ENCODE assay signal across 8 cellular contexts in the genomic region with DNA sequence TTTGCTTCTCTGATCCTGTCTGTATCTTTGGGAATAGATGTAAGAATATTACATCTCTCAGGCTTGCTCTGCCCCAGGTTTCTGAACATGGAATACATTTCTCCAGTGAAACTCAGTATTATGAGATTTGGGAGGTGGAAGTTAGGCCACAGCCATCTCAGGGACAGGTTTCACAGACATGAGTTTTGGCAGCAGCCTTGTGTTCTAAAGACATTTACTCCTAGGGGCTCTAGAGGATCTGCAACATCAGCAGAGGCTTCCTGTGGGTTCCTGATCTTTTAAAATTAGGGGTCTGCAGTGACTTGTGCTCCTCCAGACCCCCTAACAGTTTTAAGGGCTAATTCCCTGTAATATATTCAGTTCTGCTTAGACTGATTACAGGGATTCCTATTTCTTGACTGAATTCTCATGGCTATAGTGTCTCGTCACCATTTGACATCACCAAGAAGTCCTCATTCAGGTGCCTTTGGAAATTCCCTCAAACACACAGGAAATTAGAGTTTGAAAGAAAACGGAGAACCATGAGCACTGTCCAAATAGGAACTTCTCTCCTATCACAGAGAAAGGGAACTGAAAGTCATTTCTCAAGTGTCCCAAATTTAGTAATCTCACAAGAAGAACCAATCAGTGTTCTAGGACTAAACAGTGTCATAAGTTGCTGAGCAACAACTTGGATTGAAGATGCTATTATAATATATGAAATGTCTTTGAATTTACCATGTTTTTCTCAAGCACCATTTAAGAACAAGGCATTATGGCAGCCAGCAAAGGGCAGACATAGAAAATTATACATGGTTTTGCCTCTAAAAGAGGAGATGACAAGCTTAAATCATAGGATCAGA. TPM values are rescaled to one million over a fixed set of nuclear protein-coding genes. Genes with fewer than 3 reads are reported as not detected.
A peak's percentile ranks its signal among the peaks of the same experiment; 100 is the strongest.
DNase-seq lines count a peak whose midpoint lies in the region; ATAC-seq and TF ChIP-seq lines count a peak whose summit lies in the region.

No MANE protein-coding gene starts in this region.

- no peak overlapping the region for H3K27ac ChIP-seq in vagina

- no peaks in the 10 kb centered on the region for H3K27me3 Mint-ChIP-seq in central memory CD8-positive, alpha-beta T cell

- H3K4me1 Mint-ChIP-seq in central memory CD8-positive, alpha-beta T cell: peaks cover 22% of the 10 kb centered on the region

- TF ChIP-seq POLR2A in vagina (IDR thresholded peaks at IDR 0.05): no peak

- H3K27me3 ChIP-seq in vagina: no peaks in the 10 kb centered on the region

- ATAC-seq in Right ventricle myocardium inferior (peak; percentile 54), HG03432 (IDR thresholded peaks at IDR 0.05; ENCODE audit: unreplicated experiment) (peak; percentile 71), sciatic nerve (peak; percentile 79)
- peak; percentile 64 for ATAC-seq in central memory CD8-positive, alpha-beta T cell (replicated peaks; ENCODE audit: extremely low read depth, poor library complexity, severe bottlenecking)

- no peaks in the 10 kb centered on the region for H3K9me3 Mint-ChIP-seq in central memory CD8-positive, alpha-beta T cell

- intact Hi-C loops in Right ventricle myocardium inferior (cut with DNase I): no loop called here
- intact Hi-C loops in cardiac septum (cut with DNase I): no loop called here
- intact Hi-C loops in sciatic nerve (cut with DNase I): no loop called here
- intact Hi-C loops in vagina (cut with DNase I): no loop called here

- DNase-seq in Right ventricle myocardium inferior (ENCODE audit: missing footprints) (no peak), cardiac septum (ENCODE audit: low spot score) (no peak), sciatic nerve (ENCODE audit: low spot score) (no peak), HPDE6-E6E7 (ENCODE audit: extremely low spot score) (no peak), vagina (ENCODE audit: extremely low spot score in 2 of 2) (no peak), activated gamma-delta T cell treated with Interleukin-2 at 50 U/mL for 16 hours (no peak)
- no peak for DNase-seq in central memory CD8-positive, alpha-beta T cell (ENCODE audit: low spot score in 2 of 2)

- TF ChIP-seq CTCF in vagina (IDR thresholded peaks at IDR 0.05): no peak

- no peak overlapping the region for H3K4me3 Mint-ChIP-seq in central memory CD8-positive, alpha-beta T cell

- H3K4me1 ChIP-seq in vagina: no peaks in the 10 kb centered on the region

- H3K36me3 Mint-ChIP-seq in central memory CD8-positive, alpha-beta T cell (ENCODE audit: insufficient read depth): peaks cover 13% of the 10 kb centered on the region

- no peak overlapping the region for H3K27ac Mint-ChIP-seq in central memory CD8-positive, alpha-beta T cell (ENCODE audit: low read depth)

- no peaks in the 10 kb centered on the region for H3K36me3 ChIP-seq in vagina

- no peaks in the 10 kb centered on the region for H3K9me3 ChIP-seq in vagina

- no peak overlapping the region for H3K4me3 ChIP-seq in vagina

RNA-seq across cellular contexts. Expression of a gene that starts 2.5 kb away (rescaled TPM):
- total RNA-seq in Right ventricle myocardium inferior (99.2 TPM), cardiac septum (94.0 TPM), sciatic nerve (455 TPM), vagina (158 TPM)

RNA-seq across cellular contexts. Expression of a gene that starts 30.2 kb away (rescaled TPM):
- total RNA-seq in Right ventricle myocardium inferior (not detected), cardiac septum (not detected), sciatic nerve (not detected), vagina (not detected)
